ENCODE assay signal across 15 cellular contexts in genomic region chr13:24281188-24282008, GRCh38. TPM values are rescaled to one million over a fixed set of nuclear protein-coding genes. Genes with fewer than 3 reads are reported as not detected.
DNase-seq lines count a peak whose midpoint lies in the region; ATAC-seq, FAIRE-seq and TF ChIP-seq lines count a peak whose summit lies in the region.
"Had no signal": no experiment of that assay in that cellular context is flagged by ENCODE, and none has a peak within 500 bp of the region (broad histone marks: within the 10 kb centered on the region; RNA-seq: fewer than 3 reads in every experiment).

No MANE protein-coding gene starts in this region.

- TF ChIP-seq EP300 in gastroesophageal sphincter (IDR thresholded peaks at IDR 0.05): no peak

- H3K27me3 Mint-ChIP-seq in brain: no peaks in the 10 kb centered on the region

- intact Hi-C loops in lower leg skin (cut with DNase I; ENCODE audit: low total_unique reads): no loop called here

- DNase-seq in COR-L47 (lab: John Stamatoyannopoulos, UW): peak; percentile 76
- DNase-seq in neuronal stem cell (ENCODE audit: low spot score): no peak
- no peak for DNase-seq in lower leg skin (ENCODE audit: low spot score in 2 of 2)
- DNase-seq in Peyer's patch: no peak
- DNase-seq in H54 (ENCODE audit: insufficient read length, low spot score): no peak
- DNase-seq: NCI-H2107; right lobe of liver; stimulated activated naive CD4-positive, alpha-beta T cell had no signal

- no peaks in the 10 kb centered on the region for H3K9me3 ChIP-seq in BLaER1 treated with 17β-estradiol and CSF1 and Interleukin-3, amounts not matched to agents 10 nM and 100 nM (replicated peaks in 1 of 11)
- H3K9me3 ChIP-seq in neuronal stem cell (replicated peaks in 1 of 2; ENCODE audit: control insufficient read depth in 2 of 2, insufficient read depth in 1 of 2, low read depth in 1 of 2, low read length in 2 of 2) (no peaks in the 10 kb centered on the region), Peyer's patch (no peaks in the 10 kb centered on the region), gastroesophageal sphincter (no peaks in the 10 kb centered on the region)
- H3K9me3 ChIP-seq: breast epithelium, right lobe of liver, SK-N-SH had no signal

- peak overlapping the region in 9 of 11 experiments; percentile 35 to 74 (median 68); a peak in 17 of 22 replicates for H3K27ac ChIP-seq in BLaER1 treated with 17β-estradiol and CSF1 and Interleukin-3, amounts not matched to agents 10 nM and 100 nM
- no peak overlapping the region for H3K27ac ChIP-seq in neuronal stem cell (replicated peaks; ENCODE audit: low read length)
- no peak overlapping the region for H3K27ac ChIP-seq in Peyer's patch
- no peak overlapping the region for H3K27ac ChIP-seq in gastroesophageal sphincter
- H3K27ac ChIP-seq: breast epithelium, C4-2B, right lobe of liver had no signal

- H3K36me3 ChIP-seq in BLaER1 treated with 17β-estradiol and CSF1 and Interleukin-3, amounts not matched to agents 10 nM and 100 nM: peaks cover 18 to 64% (median 33%) of the 10 kb centered on the region in 11 experiments
- H3K36me3 ChIP-seq in neuronal stem cell (replicated peaks in 1 of 2; ENCODE audit: control insufficient read depth in 2 of 2, insufficient read depth in 2 of 2, low read length in 2 of 2) (peaks cover 6 to 65% of the 10 kb centered on the region in 2 donors), Peyer's patch (peaks cover 0 to 55% (median 0%) of the 10 kb centered on the region in 3 donors), gastroesophageal sphincter (peaks cover 0 to 25% of the 10 kb centered on the region in 2 donors)
- H3K36me3 ChIP-seq: breast epithelium had no signal

- peaks cover 0 to 51% (median 0%) of the 10 kb centered on the region in 11 experiments; a peak in 6 of 22 replicates for H4K20me1 ChIP-seq in BLaER1 treated with 17β-estradiol and CSF1 and Interleukin-3, amounts not matched to agents 10 nM and 100 nM

- peak overlapping the region; percentile 61 for H3K18ac ChIP-seq in neuronal stem cell (ENCODE audit: low read length)

- peaks cover 16% of the 10 kb centered on the region for H3K36me3 Mint-ChIP-seq in brain

- H2BK12ac ChIP-seq in neuronal stem cell (ENCODE audit: low read length): no peak overlapping the region

- no peak overlapping the region for H3K23ac ChIP-seq in neuronal stem cell (ENCODE audit: low read depth, low read length, poor library complexity)

- TF ChIP-seq CTCF in brain (conservative IDR thresholded peaks at IDR 0.05) (no peak), lower leg skin (IDR thresholded peaks at IDR 0.05) (no peak), Peyer's patch (IDR thresholded peaks at IDR 0.05) (no peak), gastroesophageal sphincter (IDR thresholded peaks at IDR 0.05) (no peak)

- no peak overlapping the region for H2BK120ac ChIP-seq in neuronal stem cell (ENCODE audit: low read depth, low read length)

- H2AFZ ChIP-seq in neuronal stem cell (ENCODE audit: low read length): no peak overlapping the region

- H3K4me2 ChIP-seq in BLaER1 treated with 17β-estradiol and CSF1 and Interleukin-3, amounts not matched to agents 10 nM and 100 nM: peak overlapping the region; percentile 32 to 69 (median 62)
- no peak overlapping the region for H3K4me2 ChIP-seq in neuronal stem cell (ENCODE audit: insufficient read depth, low read length, poor library complexity, severe bottlenecking)
- H3K4me2 ChIP-seq: SK-N-SH had no signal

- no peak overlapping the region for H3K14ac ChIP-seq in neuronal stem cell (ENCODE audit: low read length)

- H3K4me3 Mint-ChIP-seq in brain: no peak overlapping the region

- H3K9ac ChIP-seq in BLaER1 treated with 17β-estradiol and CSF1 and Interleukin-3, amounts not matched to agents 10 nM and 100 nM: peak overlapping the region in 8 of 11 experiments; percentile 4 to 60 (median 48); a peak in 10 of 22 replicates
- H3K9ac ChIP-seq in neuronal stem cell (ENCODE audit: low read depth, low read length, poor library complexity): no peak overlapping the region
- H3K9ac ChIP-seq: SK-N-SH had no signal

- no peaks in the 10 kb centered on the region for H3K27me3 ChIP-seq in BLaER1 treated with 17β-estradiol and CSF1 and Interleukin-3, amounts not matched to agents 10 nM and 100 nM
- H3K27me3 ChIP-seq in neuronal stem cell (ENCODE audit: control insufficient read depth in 3 of 3, insufficient read depth in 3 of 3, low read depth in 1 of 3, low read length in 3 of 3) (no peaks in the 10 kb centered on the region), Peyer's patch (no peaks in the 10 kb centered on the region), gastroesophageal sphincter (no peaks in the 10 kb centered on the region)
- H3K27me3 ChIP-seq: breast epithelium, right lobe of liver had no signal

- no peak overlapping the region for H3K4me3 ChIP-seq in BLaER1 treated with 17β-estradiol and CSF1 and Interleukin-3, amounts not matched to agents 10 nM and 100 nM
- H3K4me3 ChIP-seq in neuronal stem cell (ENCODE audit: low read length in 2 of 2) (no peak overlapping the region), lower leg skin (ENCODE audit: low read depth, poor library complexity, severe bottlenecking) (no peak overlapping the region), Peyer's patch (no peak overlapping the region), gastroesophageal sphincter (no peak overlapping the region)
- H3K4me3 ChIP-seq: breast epithelium, right lobe of liver had no signal

- peaks cover 17% of the 10 kb centered on the region for H3K4me1 Mint-ChIP-seq in brain

- no peak overlapping the region for H3K4ac ChIP-seq in neuronal stem cell (ENCODE audit: low read length)

- no CpG with 5 or more reads among the region's 18 CpGs for WGBS in neuronal stem cell (ENCODE audit: extremely low coverage in 2 of 2, insufficient read length in 2 of 2, insufficient replicate concordance in 1 of 2), 2 donors
- 81 to 94% methylated on average over 14 to 17 of the region's 18 CpGs for WGBS in lower leg skin, 2 donors
- 88 to 92% methylated on average over 5 of the region's 18 CpGs for WGBS in gastroesophageal sphincter (ENCODE audit: low coverage in 1 of 2), 2 donors

- no peak for ATAC-seq in gastroesophageal sphincter

- H2BK15ac ChIP-seq in neuronal stem cell (ENCODE audit: low read length): no peak overlapping the region

- no peak for FAIRE-seq in H54 (lab: Jason Lieb, UNC)

- H2BK5ac ChIP-seq in neuronal stem cell (ENCODE audit: low read length): no peak overlapping the region

- H3K4me1 ChIP-seq in BLaER1 treated with 17β-estradiol and CSF1 and Interleukin-3, amounts not matched to agents 10 nM and 100 nM: peaks cover 24 to 67% (median 48%) of the 10 kb centered on the region in 10 experiments
- H3K4me1 ChIP-seq in neuronal stem cell (ENCODE audit: control insufficient read depth in 2 of 2, insufficient read depth in 1 of 2, low read depth in 1 of 2, low read length in 2 of 2) (peaks cover 0 to 4% of the 10 kb centered on the region in 2 donors), Peyer's patch (no peaks in the 10 kb centered on the region), gastroesophageal sphincter (peaks cover 0 to 25% (median 0%) of the 10 kb centered on the region in 3 donors)
- H3K4me1 ChIP-seq: breast epithelium had no signal

- H4K91ac ChIP-seq in neuronal stem cell (ENCODE audit: low read depth, low read length, poor library complexity): no peak overlapping the region

- peak overlapping the region in 4 of 5 experiments; percentile 4 to 82 (median 74) for H3K27ac Mint-ChIP-seq in brain

- TF ChIP-seq POLR2A in lower leg skin (IDR thresholded peaks at IDR 0.05) (no peak), Peyer's patch (IDR thresholded peaks at IDR 0.05) (no peak), H54 (IDR thresholded peaks at IDR 0.05; ENCODE audit: low read depth, low read length) (no peak), gastroesophageal sphincter (IDR thresholded peaks at IDR 0.05) (no peak)

- H2AK5ac ChIP-seq in neuronal stem cell (ENCODE audit: low read depth, low read length): no peak overlapping the region

- no peaks in the 10 kb centered on the region for H3K9me3 Mint-ChIP-seq in brain
- H3K9me3 Mint-ChIP-seq: activated T-helper 2 cell treated with anti-CD3 and anti-CD28 coated beads, Interferon-gamma antibody, Interleukin-2, Interleukin-4, amounts not matched to agents 10 μg/mL and 5 μg/mL and 100 μg/mL, durations not matched to agents 14 hours and 24 hours and 36 hours had no signal

- H3K79me1 ChIP-seq in neuronal stem cell (ENCODE audit: low read depth, low read length): peaks cover 1% of the 10 kb centered on the region

- no peak overlapping the region for H4K8ac ChIP-seq in neuronal stem cell (ENCODE audit: low read depth, low read length)

RNA-seq across cellular contexts. Expression of gene C1QTNF9, which starts 28.0 kb away (rescaled TPM):
- not detected for polyA plus RNA-seq in brain (ENCODE audit: insufficient read depth, low read depth, low replicate concordance)
- polyA plus RNA-seq in neuronal stem cell (2013, experiment 1 of 2): 0.01 TPM
- polyA plus RNA-seq in neuronal stem cell (2013, experiment 2 of 2): not detected
- total RNA-seq in lower leg skin (under 1 TPM in 1 of 4 donors, not detected in 3; 0.53 TPM), Peyer's patch (under 1 TPM in 1 of 4 donors, not detected in 3; 0.40 TPM), gastroesophageal sphincter (1 to 10 TPM in 2 of 4 donors, under 1 TPM in 1, not detected in 1; 0.81 to 2.4 (median 1.1) TPM)
- total RNA-seq: activated T-helper 2 cell treated with anti-CD3 and anti-CD28 coated beads, Interferon-gamma antibody, Interleukin-2, Interleukin-4, amounts not matched to agents 10 μg/mL and 5 μg/mL and 100 μg/mL, durations not matched to agents 14 hours and 24 hours and 36 hours had no signal
- polyA plus RNA-seq: SK-N-SH had no signal

Comparison
In these comparisons a context has a peak if more than half of its experiments do, and no peak if none do; other contexts are left out.
1. H3K27ac ChIP-seq: peak in BLaER1 treated with 17β-estradiol and CSF1 and Interleukin-3, amounts not matched to agents 10 nM and 100 nM (9 of 11); none in neuronal stem cell (single experiment), Peyer's patch (0 of 4) and gastroesophageal sphincter (0 of 4).